ENCODE assay signal across 1 cellular context in genomic region chr22:46519377-46519776, GRCh38.
TF ChIP-seq lines count a peak whose summit lies in the region.

No MANE protein-coding gene starts in this region.

TF ChIP-seq in HepG2, 621 proteins besides CTCF, POLR2A, EP300 and RAD21 (continued from another document):
- no peak for TF ChIP-seq KMT2B (CRISPR knock-in tag; IDR thresholded peaks at IDR 0.05)
